ENCODE assay signal across 8 cellular contexts in the genomic region with DNA sequence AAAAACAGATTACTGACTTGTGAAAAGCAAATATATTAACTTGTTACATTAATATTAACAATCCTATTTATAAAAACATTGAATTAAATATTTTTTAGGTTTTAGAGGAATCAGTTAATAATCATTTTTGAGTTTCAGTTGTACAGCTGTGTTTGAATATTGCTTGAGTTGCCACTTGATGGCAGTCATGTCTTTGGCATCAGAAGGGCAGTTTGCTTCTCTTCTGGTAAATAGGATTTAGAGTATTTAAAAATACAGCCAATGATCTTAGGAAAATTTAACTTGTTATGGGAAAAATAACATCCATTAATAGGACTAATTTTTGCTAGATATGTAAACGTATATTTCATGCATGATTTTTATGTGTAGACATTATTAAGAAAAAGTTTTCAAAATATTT.
DNase-seq lines count a peak whose midpoint lies in the region; ATAC-seq and TF ChIP-seq lines count a peak whose summit lies in the region.

No MANE protein-coding gene starts in this region.

- DNase-seq in H7 = peak; percentile 2
- peak; percentile 34 for DNase-seq in NCI-H345 (lab: John Stamatoyannopoulos, UW)
- no peak for DNase-seq in colonic mucosa
- DNase-seq in neuronal stem cell (ENCODE audit: low spot score) = peak; percentile 32
- DNase-seq in activated T-cell treated with anti-CD3 and anti-CD28 coated beads for 4 hours = no peak
- DNase-seq in CD8-positive, alpha-beta T cell = no peak
- DNase-seq in T-helper 2 cell = no peak
- DNase-seq in psoas muscle = no peak

- intact Hi-C loops in colonic mucosa (cut with DNase I) = no loop called here
- intact Hi-C loops in CD8-positive, alpha-beta T cell (cut with DNase I, micrococcal nuclease) = no loop called here
- intact Hi-C loops in psoas muscle (cut with DNase I) = no loop called here

- H3K36me3 ChIP-seq in H7 (replicated peaks; ENCODE audit: control insufficient read depth, insufficient read depth, low read length) (no peaks in the 10 kb centered on the region), colonic mucosa (no peaks in the 10 kb centered on the region), neuronal stem cell (replicated peaks in 1 of 2; ENCODE audit: control insufficient read depth in 2 of 2, insufficient read depth in 2 of 2, low read length in 2 of 2) (no peaks in the 10 kb centered on the region), psoas muscle (ENCODE audit: insufficient read depth in 1 of 2, low read depth in 1 of 2) (no peaks in the 10 kb centered on the region)
- H3K36me3 ChIP-seq in CD8-positive, alpha-beta T cell (ENCODE audit: insufficient read depth, low read length) = no peaks in the 10 kb centered on the region

- H3K4me3 ChIP-seq in H7 (ENCODE audit: insufficient read depth, low read depth, low read length) (no peak overlapping the region), colonic mucosa (no peak overlapping the region), neuronal stem cell (ENCODE audit: low read length in 2 of 2) (no peak overlapping the region), psoas muscle (no peak overlapping the region)
- H3K4me3 ChIP-seq in CD8-positive, alpha-beta T cell (ENCODE audit: low read depth, low read length) = no peak overlapping the region

- no peak overlapping the region for H2BK5ac ChIP-seq in neuronal stem cell (ENCODE audit: low read length)

- no peak overlapping the region for H4K8ac ChIP-seq in neuronal stem cell (ENCODE audit: low read depth, low read length)

- no peak overlapping the region for H3K4me2 ChIP-seq in neuronal stem cell (ENCODE audit: insufficient read depth, low read length, poor library complexity, severe bottlenecking)

- no peak overlapping the region for H3K4me3 Mint-ChIP-seq in CD8-positive, alpha-beta T cell

- ATAC-seq in CD8-positive, alpha-beta T cell = no peak
- ATAC-seq in psoas muscle = no peak

- peaks cover 2% of the 10 kb centered on the region for H3K9me3 Mint-ChIP-seq in CD8-positive, alpha-beta T cell

- TF ChIP-seq CTCF in colonic mucosa (IDR thresholded peaks at IDR 0.05) (peak; percentile 23), psoas muscle (IDR thresholded peaks at IDR 0.05) (no peak)
- TF ChIP-seq CTCF in CD8-positive, alpha-beta T cell (IDR thresholded peaks at IDR 0.05) = no peak

- no peak overlapping the region for H3K4ac ChIP-seq in neuronal stem cell (ENCODE audit: low read length)

- no peak overlapping the region for H4K91ac ChIP-seq in neuronal stem cell (ENCODE audit: low read depth, low read length, poor library complexity)

- no peak overlapping the region for H3K23ac ChIP-seq in neuronal stem cell (ENCODE audit: low read depth, low read length, poor library complexity)

- H3K27me3 Mint-ChIP-seq in CD8-positive, alpha-beta T cell (ENCODE audit: low read depth) = no peaks in the 10 kb centered on the region

- CTCF ChIA-PET in CD8-positive, alpha-beta T cell (lab: Charles Lee) = no interaction called here

- no peak overlapping the region for H3K27ac Mint-ChIP-seq in CD8-positive, alpha-beta T cell

- no peak overlapping the region for H2BK12ac ChIP-seq in neuronal stem cell (ENCODE audit: low read length)

- H3K27me3 ChIP-seq in H7 (ENCODE audit: control insufficient read depth, insufficient read depth, low read length) (no peaks in the 10 kb centered on the region), colonic mucosa (no peaks in the 10 kb centered on the region), neuronal stem cell (ENCODE audit: control insufficient read depth in 3 of 3, insufficient read depth in 3 of 3, low read depth in 1 of 3, low read length in 3 of 3) (no peaks in the 10 kb centered on the region), psoas muscle (ENCODE audit: insufficient read depth in 3 of 3, low read length in 2 of 3) (no peaks in the 10 kb centered on the region)
- H3K27me3 ChIP-seq in CD8-positive, alpha-beta T cell (ENCODE audit: insufficient read depth, low read length) = no peaks in the 10 kb centered on the region

- H3K14ac ChIP-seq in neuronal stem cell (ENCODE audit: low read length) = no peak overlapping the region

- H2AK5ac ChIP-seq in neuronal stem cell (ENCODE audit: low read depth, low read length) = no peak overlapping the region

- no peaks in the 10 kb centered on the region for H3K79me1 ChIP-seq in neuronal stem cell (ENCODE audit: low read depth, low read length)

- H3K4me1 Mint-ChIP-seq in CD8-positive, alpha-beta T cell (ENCODE audit: low read depth) = no peaks in the 10 kb centered on the region

- no peak overlapping the region for H2BK15ac ChIP-seq in neuronal stem cell (ENCODE audit: low read length)

- no peaks in the 10 kb centered on the region for H3K36me3 Mint-ChIP-seq in CD8-positive, alpha-beta T cell

- H2AFZ ChIP-seq in neuronal stem cell (ENCODE audit: low read length) = no peak overlapping the region

- no peaks in the 10 kb centered on the region for H3K4me1 ChIP-seq in colonic mucosa
- H3K4me1 ChIP-seq in neuronal stem cell (ENCODE audit: control insufficient read depth in 2 of 2, insufficient read depth in 1 of 2, low read depth in 1 of 2, low read length in 2 of 2) = no peaks in the 10 kb centered on the region
- no peaks in the 10 kb centered on the region for H3K4me1 ChIP-seq in CD8-positive, alpha-beta T cell (ENCODE audit: insufficient read depth, low read length)
- H3K4me1 ChIP-seq in psoas muscle = no peaks in the 10 kb centered on the region

- no peak overlapping the region for H3K18ac ChIP-seq in neuronal stem cell (ENCODE audit: low read length)

- no peaks in the 10 kb centered on the region for H3K9me3 ChIP-seq in colonic mucosa
- no peaks in the 10 kb centered on the region for H3K9me3 ChIP-seq in neuronal stem cell (replicated peaks in 1 of 2; ENCODE audit: control insufficient read depth in 2 of 2, insufficient read depth in 1 of 2, low read depth in 1 of 2, low read length in 2 of 2)
- H3K9me3 ChIP-seq in CD8-positive, alpha-beta T cell (ENCODE audit: low read length) = no peaks in the 10 kb centered on the region
- H3K9me3 ChIP-seq in psoas muscle = no peaks in the 10 kb centered on the region

- H3K27ac ChIP-seq in colonic mucosa = no peak overlapping the region
- H3K27ac ChIP-seq in neuronal stem cell (replicated peaks; ENCODE audit: low read length) = no peak overlapping the region
- H3K27ac ChIP-seq in CD8-positive, alpha-beta T cell (ENCODE audit: low read depth, low read length) = no peak overlapping the region
- H3K27ac ChIP-seq in psoas muscle = no peak overlapping the region

- POLR2A ChIA-PET in CD8-positive, alpha-beta T cell (lab: Charles Lee) = no interaction called here

- no peak overlapping the region for H2BK120ac ChIP-seq in neuronal stem cell (ENCODE audit: low read depth, low read length)

- no CpG with 5 or more reads among the region's 1 CpG for WGBS in neuronal stem cell (ENCODE audit: extremely low coverage in 2 of 2, insufficient read length in 2 of 2, insufficient replicate concordance in 1 of 2), 2 donors
- 11 to 16% (median 14%) methylated on average over 1 of the region's 1 CpG for WGBS in psoas muscle, 3 donors

- no peak overlapping the region for H3K9ac ChIP-seq in colonic mucosa (ENCODE audit: low read depth in 2 of 2, low read length in 2 of 2)
- H3K9ac ChIP-seq in neuronal stem cell (ENCODE audit: low read depth, low read length, poor library complexity) = no peak overlapping the region

Comparison
In these comparisons a context has a peak if more than half of its experiments do, and no peak if none do; other contexts are left out.
1. DNase-seq: peak in H7 (single experiment), NCI-H345 (single experiment) and neuronal stem cell (single experiment); none in colonic mucosa (single experiment), activated T-cell treated with anti-CD3 and anti-CD28 coated beads for 4 hours (single experiment), CD8-positive, alpha-beta T cell (0 of 7), T-helper 2 cell (0 of 5) and psoas muscle (0 of 2).